ENCODE assay signal across 8 cellular contexts in genomic region chr9:4740623-4741364, GRCh38. TPM values are rescaled to one million over a fixed set of nuclear protein-coding genes. Genes with fewer than 3 reads are reported as not detected.
DNase-seq lines count a peak whose midpoint lies in the region; TF ChIP-seq lines count a peak whose summit lies in the region.

TSS of gene AK3 (minus strand) at chr9:4741202. CDS start at chr9:4741087, 115 bp downstream.

- no peak for TF ChIP-seq EP300 in ovary (IDR thresholded peaks at IDR 0.05)

- in situ Hi-C loops in HAP-1 (cut with MboI; ENCODE audit: low sequenced_read_pairs), result loop anchor here (10.0 kb wide), 1 partner anchor 244 kb away; the partner anchor contains the start of gene JAK2

- H3K27me3 ChIP-seq in HAP-1 (ENCODE audit: low read depth) (no peaks in the 10 kb centered on the region), MG63 (no peaks in the 10 kb centered on the region), ovary (no peaks in the 10 kb centered on the region), thymus (ENCODE audit: control insufficient read depth, insufficient read depth) (no peaks in the 10 kb centered on the region)

- no peaks in the 10 kb centered on the region for H3K36me3 Mint-ChIP-seq in activated naive CD8-positive, alpha-beta T cell
- no peaks in the 10 kb centered on the region for H3K36me3 Mint-ChIP-seq in glutamatergic neuron (ENCODE audit: unreplicated experiment)

- peak within 1 kb of the TSS; percentile 75 for H3K4me3 ChIP-seq in HAP-1
- peak within 1 kb of the TSS; percentile 63 for H3K4me3 ChIP-seq in MG63
- peak within 1 kb of the TSS; percentile 74 for H3K4me3 ChIP-seq in ovary
- peak within 1 kb of the TSS; percentile 94 for H3K4me3 ChIP-seq in thymus (ENCODE audit: low read length)

- WGBS in ovary, 3 donors, result 0 to 1% (median 0%) methylated on average over 62 to 84 of the region's 84 CpGs
- WGBS in thymus, result under 1% methylated on average over 84 of the region's 84 CpGs

- H3K27ac Mint-ChIP-seq in activated naive CD8-positive, alpha-beta T cell, result peak within 1 kb of the TSS; percentile 88
- peak within 1 kb of the TSS; percentile 93 for H3K27ac Mint-ChIP-seq in glutamatergic neuron (ENCODE audit: unreplicated experiment)

- no peaks in the 10 kb centered on the region for H3K9me3 Mint-ChIP-seq in activated naive CD8-positive, alpha-beta T cell (ENCODE audit: low read depth)
- peaks cover 4% of the 10 kb centered on the region for H3K9me3 Mint-ChIP-seq in glutamatergic neuron (ENCODE audit: unreplicated experiment)

- H3K4me3 Mint-ChIP-seq in activated naive CD8-positive, alpha-beta T cell, result peak within 1 kb of the TSS; percentile 93
- H3K4me3 Mint-ChIP-seq in glutamatergic neuron (ENCODE audit: unreplicated experiment), result peak within 1 kb of the TSS; percentile 100

- POLR2A ChIA-PET in GM10248 (lab: Yijun Ruan, JAX), result interaction anchor here (0.8 kb wide), 1 partner anchor 860 kb away, joined by 6 read pairs; no protein-coding TSS in a partner anchor

- peaks cover 44% of the 10 kb centered on the region for H3K4me1 Mint-ChIP-seq in activated naive CD8-positive, alpha-beta T cell (ENCODE audit: low read depth)
- no peaks in the 10 kb centered on the region for H3K4me1 Mint-ChIP-seq in glutamatergic neuron (ENCODE audit: low read depth, unreplicated experiment)

- CTCF ChIA-PET in GM10248 (lab: Yijun Ruan, JAX), result interaction anchor here (0.9 to 3.7 kb wide), 10 partner anchors 9 to 700 kb away, joined by 3 to 23 read pairs (median 4); no protein-coding TSS in a partner anchor

- TF ChIP-seq CTCF in GM10248 (IDR thresholded peaks at IDR 0.05; ENCODE audit: control extremely low read depth, extremely low read depth, low read depth, missing control alignments), result peak; percentile 50
- TF ChIP-seq CTCF in glutamatergic neuron (IDR thresholded peaks at IDR 0.05; ENCODE audit: partially characterized antibody, unreplicated experiment), result no peak
- TF ChIP-seq CTCF in ovary (IDR thresholded peaks at IDR 0.05), result peak in 2 of 3 donors; percentile 23 to 50

- peak; percentile 80 for TF ChIP-seq POLR2A in ovary (IDR thresholded peaks at IDR 0.05)

- intact Hi-C loops in ovary (cut with DNase I), result loop anchor here (2.0 to 10.0 kb wide), 5 partner anchors 48 to 854 kb away; partner anchors contain the start of genes PLPP6 (in 3 of the 4), CDC37L1 (in 2 of the 4) and SPATA6L (in 2 of the 4)

- H3K4me1 ChIP-seq in HAP-1, result peaks cover 21% of the 10 kb centered on the region
- peaks cover 10% of the 10 kb centered on the region for H3K4me1 ChIP-seq in ovary (ENCODE audit: insufficient read depth)
- H3K4me1 ChIP-seq in thymus (ENCODE audit: control insufficient read depth, insufficient read depth, low read length), result peaks cover 9% of the 10 kb centered on the region

- no peaks in the 10 kb centered on the region for H3K27me3 Mint-ChIP-seq in activated naive CD8-positive, alpha-beta T cell
- H3K27me3 Mint-ChIP-seq in glutamatergic neuron (ENCODE audit: unreplicated experiment), result peaks cover 4% of the 10 kb centered on the region

- H3K27ac ChIP-seq in ovary, result peak within 1 kb of the TSS; percentile 86 to 87
- peak within 1 kb of the TSS; percentile 94 for H3K27ac ChIP-seq in thymus (ENCODE audit: low read depth)

- peak; percentile 98 for DNase-seq in GM10248 (ENCODE audit: extremely low spot score)
- DNase-seq in HAP-1 (ENCODE audit: low spot score in 2 of 2), result peak; percentile 84 to 93
- peak; percentile 82 for DNase-seq in MG63
- DNase-seq in SKM-1 treated with dmso at 0.1 percent for 144 hours (lab: John Stamatoyannopoulos, UW; ENCODE audit: unreplicated experiment), result peak; percentile 65
- DNase-seq in glutamatergic neuron, result peak; percentile 91
- DNase-seq in ovary, result peak; percentile 89 to 95 (median 93)

- peaks cover 6% of the 10 kb centered on the region; the same call in 1 of the 2 replicates for H3K36me3 ChIP-seq in HAP-1 (replicated peaks)
- no peaks in the 10 kb centered on the region for H3K36me3 ChIP-seq in MG63
- H3K36me3 ChIP-seq in ovary, result no peaks in the 10 kb centered on the region
- H3K36me3 ChIP-seq in thymus (ENCODE audit: control insufficient read depth, insufficient read depth), result no peaks in the 10 kb centered on the region

- H3K9me3 ChIP-seq in HAP-1 (no peaks in the 10 kb centered on the region), MG63 (no peaks in the 10 kb centered on the region), ovary (no peaks in the 10 kb centered on the region), thymus (ENCODE audit: control insufficient read depth) (no peaks in the 10 kb centered on the region)

RNA-seq across cellular contexts. Expression of gene AK3, which starts in this region (rescaled TPM):
- total RNA-seq in MG63 (2014; rRNA removed; shearing (Covaris generic); ENCODE audit: low replicate concordance), result 13.9 and 16.6 TPM in 2 replicates
- 33.7 TPM for total RNA-seq in glutamatergic neuron (ENCODE audit: unreplicated experiment)
- 10 to 100 TPM; 54.8 to 69.4 (median 59.5) TPM for total RNA-seq in ovary
- polyA plus RNA-seq in ovary, result 10 to 100 TPM; 49.8 to 88.7 TPM
- polyA plus RNA-seq in thymus, result 85.7 TPM

Comparison
In these comparisons a context has a peak if more than half of its experiments do, and no peak if none do; other contexts are left out.
1. Peak in every context shown above with its lines: DNase-seq, H3K4me3 ChIP-seq and H3K27ac ChIP-seq.